In genomic region chr4:110631582-110632505, GRCh38 we compare ENCODE assay signal across 8 cellular contexts. TPM values are rescaled to one million over a fixed set of nuclear protein-coding genes. Genes with fewer than 3 reads are reported as not detected.
DNase-seq lines count a peak whose midpoint lies in the region; ATAC-seq and TF ChIP-seq lines count a peak whose summit lies in the region.

No MANE protein-coding gene starts in this region.

- peak overlapping the region in 1 of 2 donors; percentile 76 for H3K27ac Mint-ChIP-seq in stimulated activated naive CD8-positive, alpha-beta T cell treated with anti-CD3 and anti-CD28 coated beads, Interleukin-15, amount 100 ng/mL, for 72 hours

- ATAC-seq in GM21528 (IDR thresholded peaks at IDR 0.05; ENCODE audit: low FRiP score, unreplicated experiment) (peak; percentile 97), lung (ENCODE audit: insufficient read depth, low FRiP score) (peak; percentile 87)
- ATAC-seq in stimulated activated naive CD8-positive, alpha-beta T cell treated with anti-CD3 and anti-CD28 coated beads, Interleukin-15, amount 100 ng/mL, for 72 hours = peak; percentile 94

- peak overlapping the region; percentile 58 to 65 for H3K4me3 Mint-ChIP-seq in stimulated activated naive CD8-positive, alpha-beta T cell treated with anti-CD3 and anti-CD28 coated beads, Interleukin-15, amount 100 ng/mL, for 72 hours

- peak; percentile 34 for TF ChIP-seq CTCF in lung (IDR thresholded peaks at IDR 0.05; ENCODE audit: control extremely low read depth, extremely low read depth)

- peaks cover 33% of the 10 kb centered on the region for H3K4me1 Mint-ChIP-seq in stimulated activated naive CD8-positive, alpha-beta T cell treated with anti-CD3 and anti-CD28 coated beads, Interleukin-15, amount 100 ng/mL, for 72 hours

- no peak overlapping the region for H3K27ac ChIP-seq in HUES6 (ENCODE audit: low read depth, low read length)
- no peak overlapping the region for H3K27ac ChIP-seq in lung (ENCODE audit: low read depth in 1 of 2, low read length in 1 of 2)

- no peaks in the 10 kb centered on the region for H3K9me3 ChIP-seq in HUES6 (ENCODE audit: control insufficient read depth, insufficient read depth, low read depth, low read length)
- peaks cover 0 to 27% of the 10 kb centered on the region in 2 donors for H3K9me3 ChIP-seq in lung (ENCODE audit: control insufficient read depth in 2 of 2, insufficient read depth in 1 of 2, low read length in 1 of 2)

- no peaks in the 10 kb centered on the region for H3K36me3 ChIP-seq in HUES6 (ENCODE audit: control insufficient read depth, insufficient read depth, low read length)
- no peaks in the 10 kb centered on the region for H3K36me3 ChIP-seq in lung (ENCODE audit: control insufficient read depth in 2 of 2, insufficient read depth in 2 of 2, low read length in 2 of 2)

- H3K27me3 Mint-ChIP-seq in stimulated activated naive CD8-positive, alpha-beta T cell treated with anti-CD3 and anti-CD28 coated beads, Interleukin-15, amount 100 ng/mL, for 72 hours = peaks cover 95% of the 10 kb centered on the region

- H3K4me1 ChIP-seq in HUES6 (ENCODE audit: control insufficient read depth, insufficient read depth, low read length) = peaks cover 51% of the 10 kb centered on the region
- H3K4me1 ChIP-seq in lung (ENCODE audit: control insufficient read depth in 2 of 2, insufficient read depth in 2 of 2, low read length in 2 of 2) = peaks cover 0 to 15% of the 10 kb centered on the region in 2 donors

- DNase-seq in NCI-H146 (lab: John Stamatoyannopoulos, UW) (peak; percentile 1), NCI-H146 treated with DMSO at 0.1 percent for 48 hours (lab: John Stamatoyannopoulos, UW; ENCODE audit: unreplicated experiment) (no peak), SK-N-DZ (ENCODE audit: low spot score) (peak; percentile 65), ecto neural progenitor cell (ENCODE audit: low spot score) (peak; percentile 92), lung (ENCODE audit: low spot score) (peak; percentile 71)
- DNase-seq in stimulated activated naive CD8-positive, alpha-beta T cell treated with anti-CD3 and anti-CD28 coated beads, Interleukin-15, amount 100 ng/mL, for 72 hours = peak; percentile 62 to 66

- H3K27me3 ChIP-seq in HUES6 (ENCODE audit: control insufficient read depth, insufficient read depth, low read length) (peaks cover 100% of the 10 kb centered on the region), lung (ENCODE audit: control insufficient read depth, insufficient read depth) (peaks cover 11% of the 10 kb centered on the region)

- peaks cover 11 to 14% of the 10 kb centered on the region in 2 donors for H3K9me3 Mint-ChIP-seq in stimulated activated naive CD8-positive, alpha-beta T cell treated with anti-CD3 and anti-CD28 coated beads, Interleukin-15, amount 100 ng/mL, for 72 hours

- H3K4me3 ChIP-seq in HUES6 (ENCODE audit: low read depth, low read length) (peak overlapping the region; percentile 64), lung (no peak overlapping the region)

- H3K9ac ChIP-seq in HUES6 (ENCODE audit: low read length) = peak overlapping the region; percentile 46

- 2 to 4% methylated on average over 63 of the region's 63 CpGs for WGBS in lung, 2 donors

RNA-seq across cellular contexts. Expression of gene PITX2, which starts 9.0 kb away (rescaled TPM):
- not detected in 2 replicates for polyA plus RNA-seq in SK-N-DZ (2014; cell fraction: cytosol; rRNA removed)
- polyA plus RNA-seq in SK-N-DZ (2014; cell fraction: nucleus; rRNA removed) = not detected in 2 replicates
- total RNA-seq in lung = not detected
- not detected for polyA plus RNA-seq in lung
